In the genomic region with DNA sequence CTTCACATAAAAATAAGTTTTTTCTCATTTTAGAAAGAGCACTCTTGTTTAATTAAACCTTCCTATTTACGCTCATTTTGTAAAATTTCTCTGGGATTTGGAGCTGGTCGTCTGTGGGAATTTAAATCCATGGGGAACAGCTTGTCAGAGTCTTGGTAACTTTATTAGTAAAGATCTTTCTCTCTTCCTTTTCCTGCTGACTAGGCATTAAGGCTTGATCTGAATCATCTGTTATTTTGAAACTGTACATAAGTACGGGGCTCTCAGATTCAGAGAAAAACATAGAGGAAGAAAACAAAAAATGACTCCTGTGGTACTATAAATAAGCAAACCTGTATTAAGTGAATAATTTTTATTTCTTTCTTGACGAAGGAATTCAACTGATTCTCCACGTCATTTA, we compare ENCODE assay signal across 28 cellular contexts.
"Had no signal": no experiment of that assay in that cellular context is flagged by ENCODE, and none has a peak within 500 bp of the region (broad histone marks: within the 10 kb centered on the region; RNA-seq: fewer than 3 reads in every experiment).

No MANE protein-coding gene starts in this region.

- H3K27me3 ChIP-seq: neural progenitor cell, ovary, spleen, suprapubic skin, testis, tibial artery, transverse colon, upper lobe of right lung, uterus had no signal

- ATAC-seq: natural killer cell; psoas muscle; right cardiac atrium; sciatic nerve; stimulated activated memory B cell treated with anti-CD40 and anti-IgM and Interleukin-4, amounts not matched to agents 10 μg/mL and 1 μg/mL and 100 μg/mL, for 72 hours; stimulated activated naive CD8-positive, alpha-beta T cell treated with anti-CD3 and anti-CD28 coated beads, Interleukin-15, amount 100 ng/mL, for 72 hours; stimulated activated naive CD8-positive, alpha-beta T cell treated with anti-CD3 and anti-CD28 coated beads, Interleukin-15, Interleukin-2, amounts not matched to agents 100 U/mL and 50 U/mL, for 24 hours; upper lobe of right lung had no signal

- H3K9me3 ChIP-seq: ovary, psoas muscle, testis, transverse colon, upper lobe of right lung, uterus had no signal

- H3K4me2 ChIP-seq: neural progenitor cell, smooth muscle cell had no signal

- DNase-seq: natural killer cell; occipital lobe; ovary; posterior cingulate gyrus; psoas muscle; right cardiac atrium; spleen; stimulated activated CD4-positive, alpha-beta T cell treated with anti-CD3 and anti-CD28 coated beads, Interleukin-12 subunit alpha, Interleukin-12 subunit beta, amount 100 ng/mL, for 4 hours; stimulated activated CD4-positive, alpha-beta T cell treated with anti-CD3 and anti-CD28 coated beads, Interleukin-1b, Interleukin-23, amount 100 ng/mL, for 48 hours; stimulated activated CD4-positive, alpha-beta T cell treated with anti-CD3 and anti-CD28 coated beads, Interleukin-4, amount 100 ng/mL, for 1 hour; stimulated activated CD4-positive, alpha-beta T cell treated with anti-CD3 and anti-CD28 coated beads, Interleukin-4, amount 100 ng/mL, for 4 hours; stimulated activated CD8-positive, alpha-beta memory T cell treated with anti-CD3 and anti-CD28 coated beads, Interleukin-4, amount 100 ng/mL, for 48 hours; stimulated activated naive CD4-positive, alpha-beta T cell; stimulated activated naive CD8-positive, alpha-beta T cell treated with anti-CD3 and anti-CD28 coated beads, Interleukin-15, amount 100 ng/mL, for 72 hours; stimulated activated naive CD8-positive, alpha-beta T cell treated with anti-CD3 and anti-CD28 coated beads, Interleukin-15, Interleukin-2, amounts not matched to agents 100 U/mL and 50 U/mL, for 24 hours; substantia nigra; testis; tibial artery; transverse colon; upper lobe of right lung; uterus had no signal

- H3K9ac ChIP-seq: neural progenitor cell, parathyroid adenoma had no signal

- H3K4me3 ChIP-seq: neural progenitor cell, ovary, psoas muscle, skin epidermis, smooth muscle cell, spleen, suprapubic skin, testis, tibial artery, transverse colon, upper lobe of right lung, uterus had no signal

- H3K36me3 ChIP-seq: neural progenitor cell, ovary, spleen, suprapubic skin, tibial artery, transverse colon, upper lobe of right lung, uterus had no signal

- H2AFZ ChIP-seq: neural progenitor cell, parathyroid adenoma had no signal

- H3K4me1 ChIP-seq: neural progenitor cell, parathyroid adenoma, psoas muscle, spleen, suprapubic skin, testis, tibial artery, transverse colon, upper lobe of right lung, uterus had no signal

- H3K27ac ChIP-seq: neural progenitor cell, ovary, parathyroid adenoma, psoas muscle, skin epidermis, spleen, suprapubic skin, testis, tibial artery, transverse colon, upper lobe of right lung, uterus had no signal

- H3K79me2 ChIP-seq: parathyroid adenoma had no signal
